Comparison of ENCODE assay signal across 2 cellular contexts in the genomic region with DNA sequence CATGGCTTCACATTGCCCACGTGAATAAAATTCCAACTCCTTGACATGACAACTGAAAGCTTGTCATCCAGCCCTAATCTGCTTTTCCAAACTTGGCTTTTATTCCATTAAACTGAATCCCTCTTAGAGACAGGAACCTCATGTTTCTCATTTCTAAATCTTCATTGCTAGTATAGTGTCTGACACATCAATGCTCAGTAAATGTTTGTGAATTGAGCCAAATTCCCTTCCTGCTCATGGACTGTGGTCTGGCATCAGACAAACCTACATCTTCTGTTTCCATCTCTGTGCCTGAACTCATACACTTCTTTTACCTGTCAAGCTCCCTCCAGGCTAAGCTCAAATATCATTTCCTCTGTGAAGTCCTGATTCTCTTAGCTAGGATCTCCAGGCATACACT.
TF ChIP-seq lines count a peak whose summit lies in the region.

No MANE protein-coding gene starts in this region.

TF ChIP-seq in IMR-90, 13 proteins besides CTCF, POLR2A, EP300 and RAD21:
- TF ChIP-seq SMC3 (IDR thresholded peaks at IDR 0.05; ENCODE audit: low read depth, low read length) (no peak), MAZ (IDR thresholded peaks at IDR 0.05; ENCODE audit: borderline replicate concordance, low read depth, low read length) (no peak), RCOR1 (IDR thresholded peaks at IDR 0.05; ENCODE audit: insufficient replicate concordance, low read length) (no peak), MXI1 (IDR thresholded peaks at IDR 0.05; ENCODE audit: borderline replicate concordance, low read depth, low read length) (no peak), BHLHE40 (IDR thresholded peaks at IDR 0.05; ENCODE audit: low read depth, low read length) (no peak), FOS (IDR thresholded peaks at IDR 0.05; ENCODE audit: low read depth, low read length) (no peak), CHD1 (IDR thresholded peaks at IDR 0.05; ENCODE audit: low read depth, low read length) (no peak), MAFK (IDR thresholded peaks at IDR 0.05; ENCODE audit: low read depth, low read length) (no peak), ELK1 (IDR thresholded peaks at IDR 0.05; ENCODE audit: borderline replicate concordance, low read depth, low read length) (no peak)

TF ChIP-seq in GM12878, 131 proteins besides CTCF, POLR2A, EP300 and RAD21:
- TF ChIP-seq TCF12 (IDR thresholded peaks at IDR 0.05; ENCODE audit: low read depth, low read length): no peak
- TF ChIP-seq IRF4 (IDR thresholded peaks at IDR 0.05; ENCODE audit: low read depth, low read length): no peak
- no peak for TF ChIP-seq BRCA1 (IDR thresholded peaks at IDR 0.05; ENCODE audit: low read depth, low read length)
- TF ChIP-seq ZBTB11 (CRISPR knock-in tag; IDR thresholded peaks at IDR 0.05): no peak
- TF ChIP-seq CBX5 (IDR thresholded peaks at IDR 0.05; ENCODE audit: low read depth): no peak
- TF ChIP-seq SPI1 (IDR thresholded peaks at IDR 0.05; ENCODE audit: borderline replicate concordance, insufficient read depth, low read depth, low read length): no peak
